ENCODE assay signal across 8 cellular contexts in genomic region chr19:1113278-1113985, GRCh38. TPM values are rescaled to one million over a fixed set of nuclear protein-coding genes. Genes with fewer than 3 reads are reported as not detected.
A peak's percentile ranks its signal among the peaks of the same experiment; 100 is the strongest.
DNase-seq lines count a peak whose midpoint lies in the region; ATAC-seq, FAIRE-seq and TF ChIP-seq lines count a peak whose summit lies in the region.

No MANE protein-coding gene starts in this region.

- TF ChIP-seq POLR2A in esophagus muscularis mucosa (IDR thresholded peaks at IDR 0.05; ENCODE audit: low read depth), result no peak

- peaks cover 21 to 38% (median 31%) of the 10 kb centered on the region in 4 donors for H3K4me1 ChIP-seq in esophagus muscularis mucosa

- H3K36me3 ChIP-seq in esophagus muscularis mucosa, result peaks cover 43 to 97% (median 93%) of the 10 kb centered on the region in 4 donors

- H3K36me3 Mint-ChIP-seq in activated T-cell treated with anti-CD3 and anti-CD28 coated beads, Interleukin-2, amount 50 U/mL, for 72 hours (ENCODE audit: insufficient read depth in 2 of 2), result peaks cover 0 to 6% of the 10 kb centered on the region in 2 donors
- no peaks in the 10 kb centered on the region for H3K36me3 Mint-ChIP-seq in naive B cell

- in situ Hi-C loops in G401 (cut with HindIII; ENCODE audit: low sequenced_read_pairs), result no loop called here

- H3K27me3 Mint-ChIP-seq in activated T-cell treated with anti-CD3 and anti-CD28 coated beads, Interleukin-2, amount 50 U/mL, for 72 hours (ENCODE audit: low read depth), result no peaks in the 10 kb centered on the region
- H3K27me3 Mint-ChIP-seq in naive B cell, result no peaks in the 10 kb centered on the region

- H3K27ac Mint-ChIP-seq in activated T-cell treated with anti-CD3 and anti-CD28 coated beads, Interleukin-2, amount 50 U/mL, for 72 hours, result no peak overlapping the region
- H3K27ac Mint-ChIP-seq in naive B cell, result peak overlapping the region in 2 of 6 donors; percentile 36 to 84

- DNase-seq in G401 (ENCODE audit: low spot score) (peak; percentile 44), HTR-8/SVneo (ENCODE audit: insufficient read length, low spot score) (peak; percentile 83), OCI-M1 (lab: John Stamatoyannopoulos, UW) (peak; percentile 73), esophagus muscularis mucosa (ENCODE audit: extremely low spot score) (peak; percentile 98), naive B cell (peak; percentile 84), NCI-H2227 (lab: John Stamatoyannopoulos, UW; ENCODE audit: unreplicated experiment) (no peak)
- peak; percentile 87 to 90 for DNase-seq in activated T-cell treated with anti-CD3 and anti-CD28 coated beads, Interleukin-2, amount 50 U/mL, for 72 hours
- DNase-seq in stimulated activated CD8-positive, alpha-beta memory T cell treated with anti-CD3 and anti-CD28 coated beads, Interleukin-7, amount 100 ng/mL, for 24 hours (ENCODE audit: low read depth), result peak; percentile 70

- H3K9me3 Mint-ChIP-seq in activated T-cell treated with anti-CD3 and anti-CD28 coated beads, Interleukin-2, amount 50 U/mL, for 72 hours, result no peaks in the 10 kb centered on the region
- no peaks in the 10 kb centered on the region for H3K9me3 Mint-ChIP-seq in naive B cell

- TF ChIP-seq EP300 in esophagus muscularis mucosa (IDR thresholded peaks at IDR 0.05), result no peak

- peak; percentile 83 for FAIRE-seq in HTR-8/SVneo (lab: Jason Lieb, UNC)

- no peaks in the 10 kb centered on the region for H3K4me1 Mint-ChIP-seq in activated T-cell treated with anti-CD3 and anti-CD28 coated beads, Interleukin-2, amount 50 U/mL, for 72 hours (ENCODE audit: low read depth)
- peaks cover 6% of the 10 kb centered on the region in 3 donors for H3K4me1 Mint-ChIP-seq in naive B cell

- 9% methylated on average over 19 of the region's 34 CpGs for WGBS in esophagus muscularis mucosa

- no peaks in the 10 kb centered on the region for H3K27me3 ChIP-seq in esophagus muscularis mucosa

- ATAC-seq in activated T-cell treated with anti-CD3 and anti-CD28 coated beads, Interleukin-2, amount 50 U/mL, for 72 hours (replicated peaks in 1 of 2), result peak; percentile 78 to 83
- ATAC-seq in naive B cell (ENCODE audit: low read depth in 2 of 2), result peak; percentile 89 to 93

- intact Hi-C loops in esophagus muscularis mucosa (cut with DNase I), result loop anchor here (5.0 kb wide), 1 partner anchor 79 kb away; no protein-coding TSS in a partner anchor

- H3K27ac ChIP-seq in esophagus muscularis mucosa (replicated peaks in 1 of 4), result peak overlapping the region; percentile 76 to 83 (median 77)

- H3K4me3 Mint-ChIP-seq in activated T-cell treated with anti-CD3 and anti-CD28 coated beads, Interleukin-2, amount 50 U/mL, for 72 hours, result no peak overlapping the region
- peak overlapping the region in 1 of 8 donors; percentile 47 for H3K4me3 Mint-ChIP-seq in naive B cell

- no peaks in the 10 kb centered on the region for H3K9me3 ChIP-seq in esophagus muscularis mucosa

- peak overlapping the region in 3 of 4 donors; percentile 16 to 30 (median 24) for H3K4me3 ChIP-seq in esophagus muscularis mucosa

- TF ChIP-seq CTCF in esophagus muscularis mucosa (IDR thresholded peaks at IDR 0.05), result peak; percentile 95 to 99 (median 97)

RNA-seq across cellular contexts. Expression of gene GPX4, which starts 9.6 kb away (rescaled TPM):
- 593 and 784 TPM in 2 replicates for total RNA-seq in G401 (2014; rRNA removed; shearing (Covaris generic))
- 100 to 1,000 TPM; 251 to 308 TPM for total RNA-seq in activated T-cell treated with anti-CD3 and anti-CD28 coated beads, Interleukin-2, amount 50 U/mL, for 72 hours
- total RNA-seq in esophagus muscularis mucosa, result 100 to 1,000 TPM; 338 to 386 (median 375) TPM
- polyA plus RNA-seq in naive B cell (ENCODE audit: low read depth in 6 of 6), result 100 to 1,000 TPM; 235 to 356 (median 314) TPM

RNA-seq across cellular contexts. Expression of gene POLR2E, which starts 18.3 kb away (rescaled TPM):
- total RNA-seq in G401 (2014; rRNA removed; shearing (Covaris generic)), result 326 and 355 TPM in 2 replicates
- 100 to 1,000 TPM; 176 to 179 TPM for total RNA-seq in activated T-cell treated with anti-CD3 and anti-CD28 coated beads, Interleukin-2, amount 50 U/mL, for 72 hours
- total RNA-seq in esophagus muscularis mucosa, result 100 to 1,000 TPM in 3 of 4 donors, 10 to 100 TPM in 1; 96.8 to 198 (median 135) TPM
- polyA plus RNA-seq in naive B cell (ENCODE audit: low read depth in 6 of 6), result 100 to 1,000 TPM; 134 to 205 (median 174) TPM

RNA-seq across cellular contexts. Expression of gene ARHGAP45, which starts 46.5 kb away (rescaled TPM):
- total RNA-seq in G401 (2014; rRNA removed; shearing (Covaris generic)), result 126 and 134 TPM in 2 replicates
- total RNA-seq in activated T-cell treated with anti-CD3 and anti-CD28 coated beads, Interleukin-2, amount 50 U/mL, for 72 hours, result 100 to 1,000 TPM; 235 to 236 TPM
- 10 to 100 TPM; 17.8 to 28.3 (median 21.2) TPM for total RNA-seq in esophagus muscularis mucosa
- polyA plus RNA-seq in naive B cell (ENCODE audit: low read depth in 6 of 6), result 100 to 1,000 TPM; 181 to 432 (median 210) TPM
